12 cellular contexts compared by ENCODE assay signal in genomic region chr10:33265621-33266020, GRCh38.
DNase-seq lines count a peak whose midpoint lies in the region; ATAC-seq and TF ChIP-seq lines count a peak whose summit lies in the region.
"Had no signal": no experiment of that assay in that cellular context is flagged by ENCODE, and none has a peak within 500 bp of the region (broad histone marks: within the 10 kb centered on the region; RNA-seq: fewer than 3 reads in every experiment).

No MANE protein-coding gene starts in this region.

- intact Hi-C loops in CD4-positive, alpha-beta T cell (cut with DNase I, micrococcal nuclease), result no loop called here

- H3K9me3 Mint-ChIP-seq in CD4-positive, alpha-beta T cell, result no peaks in the 10 kb centered on the region
- H3K9me3 Mint-ChIP-seq in naive thymus-derived CD8-positive, alpha-beta T cell, result no peaks in the 10 kb centered on the region

- H3K4me1 Mint-ChIP-seq in CD4-positive, alpha-beta T cell (ENCODE audit: low read depth), result no peaks in the 10 kb centered on the region
- H3K4me1 Mint-ChIP-seq in naive thymus-derived CD8-positive, alpha-beta T cell, result peaks cover 0 to 7% (median 4%) of the 10 kb centered on the region in 4 donors

- no peak overlapping the region for H3K27ac ChIP-seq in CD4-positive, alpha-beta T cell (ENCODE audit: low read depth, low read length)

- TF ChIP-seq CTCF in CD4-positive, alpha-beta T cell (IDR thresholded peaks at IDR 0.05), result no peak

- no peak overlapping the region for H3K4me3 Mint-ChIP-seq in CD4-positive, alpha-beta T cell
- no peak overlapping the region for H3K4me3 Mint-ChIP-seq in naive thymus-derived CD8-positive, alpha-beta T cell

- CTCF ChIA-PET in CD4-positive, alpha-beta T cell (lab: Charles Lee), result no interaction called here

- no peaks in the 10 kb centered on the region for H3K27me3 ChIP-seq in CD4-positive, alpha-beta T cell (ENCODE audit: control insufficient read depth, insufficient read depth, low read length)
- H3K27me3 ChIP-seq: foreskin keratinocyte had no signal

- H3K36me3 Mint-ChIP-seq in CD4-positive, alpha-beta T cell (ENCODE audit: low read depth), result no peaks in the 10 kb centered on the region
- H3K36me3 Mint-ChIP-seq in naive thymus-derived CD8-positive, alpha-beta T cell, result peaks cover 0 to 2% (median 0%) of the 10 kb centered on the region in 3 donors

- DNase-seq in activated T-helper 9 cell treated with anti-CD3 and anti-CD28 coated beads, Interleukin-2, amount 50 U/mL, for 16 hours (ENCODE audit: low read depth), result peak; percentile 31
- DNase-seq in stimulated activated CD4-positive, alpha-beta T cell treated with anti-CD3 and anti-CD28 coated beads, Interleukin-1b, Interleukin-23, amount 100 ng/mL, for 24 hours (ENCODE audit: low read depth in 4 of 4, low spot score in 1 of 4), result peak in 3 of 4 experiments; percentile 14 to 56 (median 21)
- no peak for DNase-seq in SW480 (ENCODE audit: low spot score)
- DNase-seq in CD4-positive, alpha-beta T cell, result no peak
- no peak for DNase-seq in naive thymus-derived CD8-positive, alpha-beta T cell
- DNase-seq: foreskin keratinocyte, kidney glomerular epithelial cell, NCI-H1105, NCI-H82, SW 1271 had no signal

- peaks cover 3% of the 10 kb centered on the region for H3K27me3 Mint-ChIP-seq in CD4-positive, alpha-beta T cell
- H3K27me3 Mint-ChIP-seq in naive thymus-derived CD8-positive, alpha-beta T cell, result peaks cover 0 to 2% (median 0%) of the 10 kb centered on the region in 5 donors

- H3K9me3 ChIP-seq in CD4-positive, alpha-beta T cell (ENCODE audit: control insufficient read depth, low read length), result no peaks in the 10 kb centered on the region

- H3K27ac Mint-ChIP-seq in CD4-positive, alpha-beta T cell, result no peak overlapping the region
- no peak overlapping the region for H3K27ac Mint-ChIP-seq in naive thymus-derived CD8-positive, alpha-beta T cell

- peak; percentile 49 for ATAC-seq in GM18499 (IDR thresholded peaks at IDR 0.05; ENCODE audit: insufficient read depth, unreplicated experiment)
- ATAC-seq in HG02571 (IDR thresholded peaks at IDR 0.05; ENCODE audit: unreplicated experiment), result peak; percentile 52
- ATAC-seq in CD4-positive, alpha-beta T cell (ENCODE audit: poor library complexity), result no peak
- no peak for ATAC-seq in naive thymus-derived CD8-positive, alpha-beta T cell
- ATAC-seq: foreskin keratinocyte had no signal

- POLR2A ChIA-PET in CD4-positive, alpha-beta T cell (lab: Charles Lee), result no interaction called here
- POLR2A ChIA-PET in naive thymus-derived CD8-positive, alpha-beta T cell (lab: Charles Lee), result no interaction called here

Comparison
In these comparisons a context has a peak if more than half of its experiments do, and no peak if none do; other contexts are left out.
1. ATAC-seq: peak in GM18499 (single experiment) and HG02571 (single experiment); none in CD4-positive, alpha-beta T cell (single experiment) and naive thymus-derived CD8-positive, alpha-beta T cell (0 of 2).
2. DNase-seq: peak in activated T-helper 9 cell treated with anti-CD3 and anti-CD28 coated beads, Interleukin-2, amount 50 U/mL, for 16 hours (single experiment) and stimulated activated CD4-positive, alpha-beta T cell treated with anti-CD3 and anti-CD28 coated beads, Interleukin-1b, Interleukin-23, amount 100 ng/mL, for 24 hours (3 of 4); none in SW480 (single experiment), CD4-positive, alpha-beta T cell (0 of 10) and naive thymus-derived CD8-positive, alpha-beta T cell (0 of 10).